Comparison of ENCODE assay signal across 8 cellular contexts in the genomic region with DNA sequence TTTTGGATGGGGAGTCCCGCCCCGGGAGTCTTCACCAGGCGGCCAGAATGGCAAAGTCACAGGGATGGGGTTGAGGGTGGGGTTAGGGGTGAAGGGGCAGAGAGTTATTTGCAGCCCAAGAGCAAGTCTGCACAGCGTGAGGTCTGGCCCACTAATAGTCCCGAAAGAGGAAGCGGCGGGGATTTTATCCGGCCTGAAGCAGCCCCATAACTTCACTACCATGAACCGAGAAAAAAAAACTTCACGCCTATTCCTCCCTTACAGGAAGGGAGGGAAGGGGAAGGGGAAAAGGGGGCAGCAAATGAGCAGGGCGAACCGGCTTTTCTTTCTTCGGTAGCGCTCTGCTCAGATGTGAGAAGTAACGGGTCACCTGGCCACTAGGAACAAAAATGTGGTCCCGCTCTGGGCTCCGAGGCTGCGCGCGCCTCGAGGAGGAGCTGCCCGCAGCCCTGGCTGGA. TPM values are rescaled to one million over a fixed set of nuclear protein-coding genes. Genes with fewer than 3 reads are reported as not detected.
DNase-seq lines count a peak whose midpoint lies in the region; ATAC-seq and TF ChIP-seq lines count a peak whose summit lies in the region.

No MANE protein-coding gene starts in this region.

- peak overlapping the region; percentile 95 for H2AFZ ChIP-seq in mammary epithelial cell (ENCODE audit: low read depth, low read length)

- DNase-seq in activated CD4-positive, alpha-beta T cell treated with anti-CD3 and anti-CD28 coated beads, Interleukin-2, amount 10 ng/mL, durations not matched to agents 24 days and 14 days: no peak
- DNase-seq in activated CD4-positive, alpha-beta T cell treated with anti-CD3 and anti-CD28 coated beads, Interleukin-2, amount 50 U/mL, for 1 hour: no peak
- DNase-seq in NOMO-1 treated with dmso at 0.1 percent for 144 hours (lab: John Stamatoyannopoulos, UW; ENCODE audit: unreplicated experiment) (peak; percentile 84), mammary epithelial cell (peak; percentile 45), left lung (peak; percentile 70 to 72), thoracic aorta (ENCODE audit: low spot score) (no peak), NCI-H2081 (lab: John Stamatoyannopoulos, UW) (no peak)

- H3K4me3 Mint-ChIP-seq in activated CD4-positive, alpha-beta T cell treated with anti-CD3 and anti-CD28 coated beads, Interleukin-2, amount 10 ng/mL, durations not matched to agents 24 days and 14 days: peak overlapping the region; percentile 97

- peaks cover 11% of the 10 kb centered on the region for H3K36me3 Mint-ChIP-seq in activated CD4-positive, alpha-beta T cell treated with anti-CD3 and anti-CD28 coated beads, Interleukin-2, amount 10 ng/mL, durations not matched to agents 24 days and 14 days (ENCODE audit: low read depth)

- peak overlapping the region; percentile 100 for H3K27ac Mint-ChIP-seq in activated CD4-positive, alpha-beta T cell treated with anti-CD3 and anti-CD28 coated beads, Interleukin-2, amount 10 ng/mL, durations not matched to agents 24 days and 14 days

- H3K36me3 ChIP-seq in mammary epithelial cell (ENCODE audit: insufficient read depth, low read length) (peaks cover 2% of the 10 kb centered on the region), left lung (peaks cover 0 to 11% of the 10 kb centered on the region in 2 donors), thoracic aorta (no peaks in the 10 kb centered on the region)

- BruUV-seq in mammary epithelial cell (replicated peaks; lab: Mats Ljungman, UMichigan): no TSS peak

- CTCF ChIA-PET in mammary epithelial cell (lab: Charles Lee; ENCODE audit: low non-redundant PET): no interaction called here

- H3K27me3 Mint-ChIP-seq in activated CD4-positive, alpha-beta T cell treated with anti-CD3 and anti-CD28 coated beads, Interleukin-2, amount 10 ng/mL, durations not matched to agents 24 days and 14 days: peaks cover 7% of the 10 kb centered on the region

- peak; percentile 44 for ATAC-seq in HG02759 (IDR thresholded peaks at IDR 0.05; ENCODE audit: unreplicated experiment)
- ATAC-seq in left lung: peak; percentile 35
- no peak for ATAC-seq in thoracic aorta (ENCODE audit: insufficient number of reproducible peaks, low FRiP score, low read depth)

- H3K4me1 ChIP-seq in mammary epithelial cell (ENCODE audit: insufficient read depth, low read length) (peaks cover 38% of the 10 kb centered on the region), left lung (peaks cover 26 to 66% of the 10 kb centered on the region in 2 donors), thoracic aorta (ENCODE audit: control insufficient read depth in 1 of 2, low read depth in 2 of 2) (peaks cover 34 to 50% of the 10 kb centered on the region in 2 donors)

- dilution Hi-C loops in mammary epithelial cell (cut with HindIII; ENCODE audit: low sequenced_read_pairs): no loop called here

- H3K4me1 Mint-ChIP-seq in activated CD4-positive, alpha-beta T cell treated with anti-CD3 and anti-CD28 coated beads, Interleukin-2, amount 10 ng/mL, durations not matched to agents 24 days and 14 days: peaks cover 57% of the 10 kb centered on the region

- H4K20me1 ChIP-seq in mammary epithelial cell (ENCODE audit: insufficient read depth, low read length): no peaks in the 10 kb centered on the region

- peaks cover 57% of the 10 kb centered on the region for H3K79me2 ChIP-seq in mammary epithelial cell (ENCODE audit: insufficient read depth, low read length)

- no peaks in the 10 kb centered on the region for H3K27me3 ChIP-seq in mammary epithelial cell (ENCODE audit: insufficient read depth, low read length)
- no peaks in the 10 kb centered on the region for H3K27me3 ChIP-seq in left lung
- no peaks in the 10 kb centered on the region for H3K27me3 ChIP-seq in thoracic aorta (replicated peaks; ENCODE audit: insufficient read depth)

- H3K27ac ChIP-seq in mammary epithelial cell (ENCODE audit: insufficient read depth, low read depth, low read length): peak overlapping the region; percentile 97
- H3K27ac ChIP-seq in left lung: peak overlapping the region; percentile 98 to 100
- peak overlapping the region; percentile 99 to 100 for H3K27ac ChIP-seq in thoracic aorta

- in situ Hi-C loops in mammary epithelial cell (cut with MboI; ENCODE audit: low sequenced_read_pairs in 2 of 2): no loop called here

- WGBS in mammary epithelial cell (ENCODE audit: low coverage, missing lambda C conversion rate): 0% methylated on average over 1 of the region's 22 CpGs

- H3K9me3 ChIP-seq in mammary epithelial cell (replicated peaks; ENCODE audit: insufficient read depth, low read length): no peaks in the 10 kb centered on the region
- H3K9me3 ChIP-seq in left lung: no peaks in the 10 kb centered on the region
- no peaks in the 10 kb centered on the region for H3K9me3 ChIP-seq in thoracic aorta

- peak overlapping the region; percentile 87 for H3K9ac ChIP-seq in mammary epithelial cell (ENCODE audit: insufficient read depth, low read length)

- H3K4me3 ChIP-seq in mammary epithelial cell (replicated peaks in 1 of 3; ENCODE audit: insufficient read depth in 1 of 3, low read depth in 2 of 3, low read length in 3 of 3) (peak overlapping the region; percentile 93 to 97 (median 95)), left lung (peak overlapping the region; percentile 94), thoracic aorta (peak overlapping the region; percentile 99)

- intact Hi-C loops in activated CD4-positive, alpha-beta T cell treated with anti-CD3 and anti-CD28 coated beads, Interleukin-2, amount 10 ng/mL, durations not matched to agents 24 days and 14 days (cut with micrococcal nuclease): loop anchor here (5.0 to 10.0 kb wide), 2 partner anchors 215 to 423 kb away; a partner anchor contains a TSS
- intact Hi-C loops in mammary epithelial cell (cut with micrococcal nuclease): loop anchor here (1.0 to 2.0 kb wide), 2 partner anchors 27 to 46 kb away; no protein-coding TSS in a partner anchor
- intact Hi-C loops in left lung (cut with DNase I): no loop called here

- H3K9me3 Mint-ChIP-seq in activated CD4-positive, alpha-beta T cell treated with anti-CD3 and anti-CD28 coated beads, Interleukin-2, amount 10 ng/mL, durations not matched to agents 24 days and 14 days: no peaks in the 10 kb centered on the region

- H3K4me2 ChIP-seq in mammary epithelial cell (ENCODE audit: insufficient read depth, low read depth, low read length): peak overlapping the region; percentile 81

- TF ChIP-seq CTCF in mammary epithelial cell (conservative IDR thresholded peaks at IDR 0.05 in 1 of 2, IDR thresholded peaks at IDR 0.05 in 1 of 2; ENCODE audit: extremely low read depth in 1 of 2, insufficient read depth in 1 of 2, low read depth in 1 of 2, low read length in 2 of 2): no peak
- no peak for TF ChIP-seq CTCF in left lung (IDR thresholded peaks at IDR 0.05)
- TF ChIP-seq CTCF in thoracic aorta (IDR thresholded peaks at IDR 0.05): no peak

RNA-seq across cellular contexts. Expression of a gene that starts 0.7 kb away (rescaled TPM):
- 14.7 and 15.4 TPM in 2 replicates for total RNA-seq in activated CD4-positive, alpha-beta T cell treated with anti-CD3 and anti-CD28 coated beads, Interleukin-2, amount 10 ng/mL, durations not matched to agents 24 days and 14 days
- total RNA-seq in mammary epithelial cell: 10 to 100 TPM; 21.5 to 37.2 TPM
- polyA plus RNA-seq in mammary epithelial cell: 14.4 TPM
- polyA minus RNA-seq in mammary epithelial cell: 24.0 TPM
- total RNA-seq in left lung: 10 to 100 TPM; 27.7 to 29.2 TPM
- total RNA-seq in thoracic aorta: 10 to 100 TPM; 55.6 to 59.2 TPM

RNA-seq across cellular contexts. Expression of a gene that starts 16.1 kb away (rescaled TPM):
- 0.16 and 0.19 TPM in 2 replicates for total RNA-seq in activated CD4-positive, alpha-beta T cell treated with anti-CD3 and anti-CD28 coated beads, Interleukin-2, amount 10 ng/mL, durations not matched to agents 24 days and 14 days
- total RNA-seq in mammary epithelial cell (1 to 10 TPM in 1 of 2 donors, under 1 TPM in 1; 0.17 to 1.0 TPM), left lung (under 1 TPM; 0.29 to 0.79 TPM), thoracic aorta (under 1 TPM; 0.35 to 0.68 TPM)
- polyA plus RNA-seq in mammary epithelial cell: 0.23 TPM
- polyA minus RNA-seq in mammary epithelial cell: not detected

Comparison
In these comparisons a context has a peak if more than half of its experiments do, and no peak if none do; other contexts are left out.
1. DNase-seq: peak in NOMO-1 treated with dmso at 0.1 percent for 144 hours (single experiment), mammary epithelial cell (single experiment) and left lung (2 of 2); none in activated CD4-positive, alpha-beta T cell treated with anti-CD3 and anti-CD28 coated beads, Interleukin-2, amount 10 ng/mL, durations not matched to agents 24 days and 14 days (single experiment), activated CD4-positive, alpha-beta T cell treated with anti-CD3 and anti-CD28 coated beads, Interleukin-2, amount 50 U/mL, for 1 hour (single experiment), thoracic aorta (single experiment) and NCI-H2081 (0 of 2).
2. intact Hi-C loops: an anchor here in activated CD4-positive, alpha-beta T cell treated with anti-CD3 and anti-CD28 coated beads, Interleukin-2, amount 10 ng/mL, durations not matched to agents 24 days and 14 days (5.0 to 10.0 kb wide) and mammary epithelial cell (1.0 to 2.0 kb wide); none called in left lung.
3. Peak in every context shown above with its lines, with median percentiles within 50 percentile points of each other: H3K27ac ChIP-seq and H3K4me3 ChIP-seq.